34 cellular contexts compared by ENCODE assay signal in the genomic region with DNA sequence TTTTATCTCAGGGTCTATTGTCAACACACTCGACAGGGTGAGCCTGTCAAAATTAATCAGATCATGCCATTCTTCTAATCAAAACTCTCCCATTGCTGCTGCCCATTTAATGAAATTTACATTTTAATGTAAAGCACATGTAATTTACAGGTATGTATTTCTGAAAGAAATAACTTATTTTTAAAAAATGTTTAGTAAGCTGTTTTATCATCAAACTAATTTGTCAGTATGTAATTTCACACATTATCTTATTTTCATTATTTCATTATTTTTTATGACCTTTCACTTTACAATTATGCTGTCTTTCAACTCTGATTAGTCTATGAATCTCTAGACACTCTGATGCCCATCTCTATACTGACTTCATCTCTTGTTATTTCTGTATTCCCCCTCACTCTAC.
"Had no signal": no experiment of that assay in that cellular context is flagged by ENCODE, and none has a peak within 500 bp of the region (broad histone marks: within the 10 kb centered on the region; RNA-seq: fewer than 3 reads in every experiment).

No MANE protein-coding gene starts in this region.

- H3K36me3 ChIP-seq: MG63 had no signal

- H3K27me3 ChIP-seq: MG63 had no signal

- H3K9me3 ChIP-seq: MG63 had no signal

- DNase-seq: Kasumi-1, MG63, MM.1S, MV-4-11, NCI-H1048, NCI-H1092, NCI-H1092 treated with DMSO at 0.1 percent for 48 hours, NCI-H1105, NCI-H1105 treated with DMSO at 0.1 percent for 48 hours, NCI-H1417, NCI-H1417 treated with DMSO at 0.1 percent for 48 hours, NCI-H1436, NCI-H1436 treated with DMSO at 0.1 percent for 48 hours, NCI-H146, NCI-H1694, NCI-H1694 treated with DMSO at 0.1 percent for 48 hours, NCI-H187, NCI-H187 treated with DMSO at 0.1 percent for 48 hours, NCI-H1930, NCI-H2029, NCI-H2029 treated with DMSO at 0.1 percent for 48 hours, NCI-H2081, NCI-H2081 treated with DMSO at 0.1 percent for 48 hours, NCI-H2107, NCI-H2171, NCI-H2171 treated with DMSO at 0.1 percent for 48 hours, NCI-H2227 treated with DMSO at 0.1 percent for 48 hours, NCI-H345, NCI-H446, NCI-H446 treated with DMSO at 0.1 percent for 48 hours, NCI-H510A, NCI-H510A treated with DMSO at 0.1 percent for 48 hours, NCI-H524, NCI-H524 treated with DMSO at 0.1 percent for 48 hours had no signal

- H3K4me3 ChIP-seq: MG63 had no signal
